1 cellular context compared by ENCODE assay signal in the genomic region with DNA sequence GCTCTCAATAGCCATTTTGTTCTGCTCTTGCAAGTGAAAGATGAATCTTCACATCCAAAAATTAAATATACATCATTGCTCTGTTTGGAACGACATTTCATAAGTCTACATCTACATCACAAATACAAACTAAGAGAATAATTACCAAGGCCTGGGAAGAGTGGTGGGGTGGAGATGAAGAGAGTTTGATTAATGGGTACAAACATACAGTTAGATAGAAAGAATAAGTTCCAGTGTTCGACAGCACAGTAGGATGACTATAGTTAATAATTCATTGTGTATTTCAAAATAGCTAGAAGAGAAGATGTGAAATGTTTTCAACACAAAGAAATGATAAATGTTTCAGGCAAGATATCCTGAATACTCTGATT.
A peak's percentile ranks its signal among the peaks of the same experiment; 100 is the strongest.
TF ChIP-seq lines count a peak whose summit lies in the region.

No MANE protein-coding gene starts in this region.

TF ChIP-seq in HepG2, 621 proteins besides CTCF, POLR2A, EP300 and RAD21:
- TF ChIP-seq ZNF629 (CRISPR knock-in tag; conservative IDR thresholded peaks at IDR 0.05) (peak; percentile 64; the same call in 1 of the 2 replicates), KAT7 (CRISPR knock-in tag; IDR thresholded peaks at IDR 0.05; ENCODE audit: borderline replicate concordance) (peak; percentile 52; the same call in 1 of the 2 replicates), SNAPC2 (CRISPR knock-in tag; IDR thresholded peaks at IDR 0.05) (0 out of 2 replicates have a peak, but pooled peaks have one; percentile 0), ESRRA (CRISPR knock-in tag; IDR thresholded peaks at IDR 0.05; ENCODE audit: low read depth) (0 out of 2 replicates have a peak, but pooled peaks have one; percentile 6), KDM1A (CRISPR knock-in tag; IDR thresholded peaks at IDR 0.05) (0 out of 2 replicates have a peak, but pooled peaks have one; percentile 3), ASH2L (IDR thresholded peaks at IDR 0.05; ENCODE audit: insufficient read length, low read depth, low read length) (no peak), DNMT3B (CRISPR knock-in tag; conservative IDR thresholded peaks at IDR 0.05) (0 out of 2 replicates have a peak, but pooled peaks have one; percentile 60), PHF5A (CRISPR knock-in tag; IDR thresholded peaks at IDR 0.05; ENCODE audit: low read depth, unreplicated experiment) (peak; percentile 27), SAP130 (CRISPR knock-in tag; IDR thresholded peaks at IDR 0.05; ENCODE audit: low read depth) (peak; percentile 1; the same call in 1 of the 2 replicates), HNRNPK (IDR thresholded peaks at IDR 0.05; ENCODE audit: low read depth, low read length, poor library complexity, severe bottlenecking) (no peak), TCF7 (IDR thresholded peaks at IDR 0.05; ENCODE audit: low read depth) (no peak), CEBPG (CRISPR knock-in tag; IDR thresholded peaks at IDR 0.05) (0 out of 2 replicates have a peak, but pooled peaks have one; percentile 1)
